Comparison of ENCODE assay signal across 14 cellular contexts in the genomic region with DNA sequence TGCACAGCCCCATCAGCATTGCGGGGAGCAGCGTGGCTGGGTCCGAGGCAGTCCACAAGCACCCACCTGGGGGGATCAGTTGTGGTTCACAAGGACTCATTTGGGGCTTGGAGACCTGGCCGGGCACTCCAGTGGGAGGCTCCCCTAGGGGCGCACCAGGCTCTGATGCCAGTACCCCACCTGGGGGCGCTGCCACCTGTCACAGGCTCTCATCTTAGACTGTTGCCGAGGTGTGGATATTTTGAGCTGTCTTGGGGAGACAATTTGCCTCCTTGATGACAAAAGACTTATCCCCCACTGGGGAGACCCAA. TPM values are rescaled to one million over a fixed set of nuclear protein-coding genes. Genes with fewer than 3 reads are reported as not detected.
DNase-seq lines count a peak whose midpoint lies in the region; TF ChIP-seq lines count a peak whose summit lies in the region.
"Had no signal": no experiment of that assay in that cellular context is flagged by ENCODE, and none has a peak within 500 bp of the region (broad histone marks: within the 10 kb centered on the region; RNA-seq: fewer than 3 reads in every experiment).

No MANE protein-coding gene starts in this region.

- H3K4me3 ChIP-seq in GM12875 (ENCODE audit: low read depth, low read length) (no peak overlapping the region), WERI-Rb-1 (ENCODE audit: low read depth, low read length) (no peak overlapping the region), MG63 (no peak overlapping the region)

- no peak overlapping the region for H3K27ac ChIP-seq in WERI-Rb-1

- peak; percentile 33; the same call in 1 of the 2 replicates for TF ChIP-seq CTCF in GM12875 (IDR thresholded peaks at IDR 0.05; ENCODE audit: borderline replicate concordance, insufficient read depth, low read depth, low read length)
- peak; percentile 48 for TF ChIP-seq CTCF in WERI-Rb-1 (IDR thresholded peaks at IDR 0.05; ENCODE audit: low read depth, low read length)
- TF ChIP-seq CTCF in progenitor cell of endocrine pancreas (IDR thresholded peaks at IDR 0.05; ENCODE audit: unreplicated experiment) = peak; percentile 24
- no peak for TF ChIP-seq CTCF in chondrocyte (IDR thresholded peaks at IDR 0.05)

- H3K9me3 ChIP-seq in WERI-Rb-1 (ENCODE audit: severe bottlenecking) = no peaks in the 10 kb centered on the region
- H3K9me3 ChIP-seq in MG63 = no peaks in the 10 kb centered on the region

- H3K4me1 Mint-ChIP-seq in progenitor cell of endocrine pancreas (ENCODE audit: low read depth) = peaks cover 9% of the 10 kb centered on the region
- peaks cover 11% of the 10 kb centered on the region for H3K4me1 Mint-ChIP-seq in chondrocyte (ENCODE audit: low read depth)

- H3K4me3 Mint-ChIP-seq in progenitor cell of endocrine pancreas (ENCODE audit: low read depth) (no peak overlapping the region), chondrocyte (ENCODE audit: unreplicated experiment) (no peak overlapping the region)

- H3K27me3 ChIP-seq in WERI-Rb-1 (ENCODE audit: insufficient read depth, low read depth, severe bottlenecking) (peaks cover 6% of the 10 kb centered on the region), MG63 (no peaks in the 10 kb centered on the region)

- H3K36me3 ChIP-seq in WERI-Rb-1 (no peaks in the 10 kb centered on the region), MG63 (no peaks in the 10 kb centered on the region)

- peak; percentile 70 for DNase-seq in activated effector memory CD4-positive, alpha-beta T cell treated with anti-CD3 and anti-CD28 coated beads, Interleukin-2, amount 50 U/mL, for 16 hours
- no peak for DNase-seq in activated effector memory CD4-positive, alpha-beta T cell treated with Interleukin-2 at 50 U/mL for 16 hours
- DNase-seq in WERI-Rb-1 (no peak), progenitor cell of endocrine pancreas (ENCODE audit: low spot score, unreplicated experiment) (no peak), MG63 (no peak), chondrocyte (ENCODE audit: low spot score) (no peak), HK-2 (ENCODE audit: unreplicated experiment) (no peak)
- DNase-seq: DMS53, NCI-H1105, NCI-H524 had no signal

- H3K27ac Mint-ChIP-seq in progenitor cell of endocrine pancreas (no peak overlapping the region), chondrocyte (ENCODE audit: unreplicated experiment) (no peak overlapping the region)

- H3K36me3 Mint-ChIP-seq in progenitor cell of endocrine pancreas (ENCODE audit: insufficient read depth) (no peaks in the 10 kb centered on the region), chondrocyte (ENCODE audit: low read depth) (peaks cover 2% of the 10 kb centered on the region)

- H3K9me3 Mint-ChIP-seq in progenitor cell of endocrine pancreas (ENCODE audit: low read depth) = no peaks in the 10 kb centered on the region
- no peaks in the 10 kb centered on the region for H3K9me3 Mint-ChIP-seq in chondrocyte (ENCODE audit: low read depth)

- H3K27me3 Mint-ChIP-seq in progenitor cell of endocrine pancreas = peaks cover 32% of the 10 kb centered on the region
- H3K27me3 Mint-ChIP-seq in chondrocyte (ENCODE audit: low read depth) = peaks cover 12% of the 10 kb centered on the region

RNA-seq across cellular contexts. Expression of a gene that starts 3.0 kb away (rescaled TPM):
- total RNA-seq in progenitor cell of endocrine pancreas (0.69 and 0.91 TPM in 2 replicates), chondrocyte (0.07 TPM in 1 of 3 replicates, not detected in the others)
- 0.03 TPM in 1 of 2 replicates, not detected in the other for total RNA-seq in MG63 (2014; rRNA removed; shearing (Covaris generic); ENCODE audit: low replicate concordance)
- total RNA-seq: astrocyte, fibroblast of villous mesenchyme, pulmonary artery endothelial cell had no signal

RNA-seq across cellular contexts. Expression of a gene that starts 25.0 kb away (rescaled TPM):
- total RNA-seq in progenitor cell of endocrine pancreas (0.29 TPM in 1 of 2 replicates, not detected in the other), chondrocyte (not detected in 3 replicates)
- not detected in 2 replicates for total RNA-seq in MG63 (2014; rRNA removed; shearing (Covaris generic); ENCODE audit: low replicate concordance)
- total RNA-seq: astrocyte, fibroblast of villous mesenchyme, pulmonary artery endothelial cell had no signal

RNA-seq across cellular contexts. Expression of a gene that starts 31.9 kb away (rescaled TPM):
- total RNA-seq in progenitor cell of endocrine pancreas = 0.64 and 0.93 TPM in 2 replicates
- 4.9 and 8.7 TPM in 2 replicates for total RNA-seq in MG63 (2014; rRNA removed; shearing (Covaris generic); ENCODE audit: low replicate concordance)
- 0.31 to 1.3 TPM (median 1.1 TPM) in 3 replicates for total RNA-seq in chondrocyte
